Comparison of ENCODE assay signal across 8 cellular contexts in genomic region chr19:45137179-45137761, GRCh38. TPM values are rescaled to one million over a fixed set of nuclear protein-coding genes. Genes with fewer than 3 reads are reported as not detected.
DNase-seq lines count a peak whose midpoint lies in the region; ATAC-seq and TF ChIP-seq lines count a peak whose summit lies in the region.

No MANE protein-coding gene starts in this region.

- peaks cover 5% of the 10 kb centered on the region for H3K4me1 Mint-ChIP-seq in activated CD8-positive, alpha-beta memory T cell treated with anti-CD3 and anti-CD28 coated beads, Interleukin-2, amount 10 ng/mL, durations not matched to agents 7 days and 5 days

- H4K20me1 ChIP-seq in BLaER1 treated with 17β-estradiol and CSF1 and Interleukin-3, amounts not matched to agents 10 nM and 100 nM, result peaks cover 30 to 98% (median 79%) of the 10 kb centered on the region in 11 experiments; a peak in 21 of 22 replicates
- H4K20me1 ChIP-seq in GM23248 (ENCODE audit: insufficient read depth), result no peaks in the 10 kb centered on the region

- H3K79me2 ChIP-seq in GM23248 (ENCODE audit: insufficient read depth), result peaks cover 40% of the 10 kb centered on the region

- WGBS in GM23248 (ENCODE audit: low coverage in 1 of 2, low lambda C conversion rate in 2 of 2, missing lambda C conversion rate in 2 of 2), 2 experiments, result 94 to 96% methylated on average over 17 of the region's 17 CpGs

- H3K27me3 ChIP-seq in BLaER1 treated with 17β-estradiol and CSF1 and Interleukin-3, amounts not matched to agents 10 nM and 100 nM, result no peaks in the 10 kb centered on the region
- H3K27me3 ChIP-seq in GM23248 (replicated peaks; ENCODE audit: insufficient read depth), result no peaks in the 10 kb centered on the region

- H3K9me3 ChIP-seq in BLaER1 treated with 17β-estradiol and CSF1 and Interleukin-3, amounts not matched to agents 10 nM and 100 nM (replicated peaks in 1 of 11), result no peaks in the 10 kb centered on the region
- no peaks in the 10 kb centered on the region for H3K9me3 ChIP-seq in GM23248 (ENCODE audit: low read depth)

- H3K4me3 Mint-ChIP-seq in activated CD8-positive, alpha-beta memory T cell treated with anti-CD3 and anti-CD28 coated beads, Interleukin-2, amount 10 ng/mL, durations not matched to agents 7 days and 5 days, result no peak overlapping the region

- H3K27ac Mint-ChIP-seq in activated CD8-positive, alpha-beta memory T cell treated with anti-CD3 and anti-CD28 coated beads, Interleukin-2, amount 10 ng/mL, durations not matched to agents 7 days and 5 days, result no peak overlapping the region

- DNase-seq in GM20000 (ENCODE audit: low spot score), result peak; percentile 89
- DNase-seq in foreskin melanocyte, result peak; percentile 95
- no peak for DNase-seq in activated CD8-positive, alpha-beta memory T cell treated with anti-CD3 and anti-CD28 coated beads, Interleukin-2, amount 10 ng/mL, durations not matched to agents 7 days and 5 days
- no peak for DNase-seq in NCI-H524 treated with DMSO at 0.1 percent for 48 hours (lab: John Stamatoyannopoulos, UW)
- DNase-seq in stimulated activated CD4-positive, alpha-beta T cell treated with anti-CD3 and anti-CD28 coated beads, Interleukin-12 subunit alpha, Interleukin-12 subunit beta, amount 100 ng/mL, for 4 hours, result no peak
- no peak for DNase-seq in GM23248

- H3K36me3 Mint-ChIP-seq in activated CD8-positive, alpha-beta memory T cell treated with anti-CD3 and anti-CD28 coated beads, Interleukin-2, amount 10 ng/mL, durations not matched to agents 7 days and 5 days, result no peaks in the 10 kb centered on the region

- peak; percentile 60 for ATAC-seq in HG03565 (IDR thresholded peaks at IDR 0.05; ENCODE audit: unreplicated experiment)
- no peak for ATAC-seq in activated CD8-positive, alpha-beta memory T cell treated with anti-CD3 and anti-CD28 coated beads, Interleukin-2, amount 10 ng/mL, durations not matched to agents 7 days and 5 days

- no peaks in the 10 kb centered on the region for H3K9me3 Mint-ChIP-seq in activated CD8-positive, alpha-beta memory T cell treated with anti-CD3 and anti-CD28 coated beads, Interleukin-2, amount 10 ng/mL, durations not matched to agents 7 days and 5 days (ENCODE audit: low read depth)

- CTCF ChIA-PET in activated CD8-positive, alpha-beta memory T cell treated with anti-CD3 and anti-CD28 coated beads, Interleukin-2, amount 10 ng/mL, durations not matched to agents 7 days and 5 days (lab: Charles Lee), result interaction anchor here (0.7 to 1.2 kb wide), 2 partner anchors 11 to 34 kb away, joined by 3 to 6 read pairs; no protein-coding TSS in a partner anchor

- H3K27me3 Mint-ChIP-seq in activated CD8-positive, alpha-beta memory T cell treated with anti-CD3 and anti-CD28 coated beads, Interleukin-2, amount 10 ng/mL, durations not matched to agents 7 days and 5 days, result no peaks in the 10 kb centered on the region

- H3K4me1 ChIP-seq in BLaER1 treated with 17β-estradiol and CSF1 and Interleukin-3, amounts not matched to agents 10 nM and 100 nM, result peaks cover 55 to 69% (median 59%) of the 10 kb centered on the region in 10 experiments
- H3K4me1 ChIP-seq in GM23248 (ENCODE audit: insufficient read depth), result no peaks in the 10 kb centered on the region

- H3K36me3 ChIP-seq in BLaER1 treated with 17β-estradiol and CSF1 and Interleukin-3, amounts not matched to agents 10 nM and 100 nM, result peaks cover 18 to 29% (median 25%) of the 10 kb centered on the region in 11 experiments
- no peaks in the 10 kb centered on the region for H3K36me3 ChIP-seq in GM23248 (ENCODE audit: low read depth)

- peak overlapping the region; percentile 44 to 82 (median 74) for H3K27ac ChIP-seq in BLaER1 treated with 17β-estradiol and CSF1 and Interleukin-3, amounts not matched to agents 10 nM and 100 nM
- H3K27ac ChIP-seq in GM23248, result no peak overlapping the region

- peak overlapping the region in 9 of 10 experiments; percentile 5 to 55 (median 32); a peak in 14 of 20 replicates for H3K4me3 ChIP-seq in BLaER1 treated with 17β-estradiol and CSF1 and Interleukin-3, amounts not matched to agents 10 nM and 100 nM
- no peak overlapping the region for H3K4me3 ChIP-seq in GM23248

- no peak overlapping the region for H2AFZ ChIP-seq in GM23248

- peak overlapping the region; percentile 57 to 74 (median 70); a peak in 21 of 22 replicates for H3K9ac ChIP-seq in BLaER1 treated with 17β-estradiol and CSF1 and Interleukin-3, amounts not matched to agents 10 nM and 100 nM
- no peak overlapping the region for H3K9ac ChIP-seq in GM23248

- H3K9me2 ChIP-seq in GM23248 (ENCODE audit: insufficient read depth), result no peaks in the 10 kb centered on the region

- H3K4me2 ChIP-seq in BLaER1 treated with 17β-estradiol and CSF1 and Interleukin-3, amounts not matched to agents 10 nM and 100 nM, result peak overlapping the region; percentile 85 to 98 (median 95)
- H3K4me2 ChIP-seq in GM23248 (ENCODE audit: unreplicated experiment), result no peak overlapping the region

- in situ Hi-C loops in GM23248 (cut with MboI), result no loop called here

- no peak for TF ChIP-seq CTCF in GM20000 (IDR thresholded peaks at IDR 0.05; ENCODE audit: extremely low read depth, missing control alignments)

- no peaks in the 10 kb centered on the region for H3F3A ChIP-seq in GM23248 (ENCODE audit: insufficient read depth)

RNA-seq across cellular contexts. Expression of gene NKPD1, which starts 23.5 kb away (rescaled TPM):
- under 1 TPM; 0.14 to 0.18 TPM for total RNA-seq in activated CD8-positive, alpha-beta memory T cell treated with anti-CD3 and anti-CD28 coated beads, Interleukin-2, amount 10 ng/mL, durations not matched to agents 7 days and 5 days
- 0.11 and 0.25 TPM in 2 replicates for total RNA-seq in GM23248 (2014; rRNA removed; shearing (Covaris generic))
- polyA plus RNA-seq in GM23248 (2016; fragmentation: Nextera tagmentation; extraction: Ambion mirVana), result not detected in 2 replicates

RNA-seq across cellular contexts. Expression of gene TRAPPC6A, which starts 40.8 kb away (rescaled TPM):
- total RNA-seq in activated CD8-positive, alpha-beta memory T cell treated with anti-CD3 and anti-CD28 coated beads, Interleukin-2, amount 10 ng/mL, durations not matched to agents 7 days and 5 days, result 10 to 100 TPM; 50.3 to 50.6 TPM
- total RNA-seq in GM23248 (2014; rRNA removed; shearing (Covaris generic)), result 0.89 and 11.2 TPM in 2 replicates
- 16.9 and 18.8 TPM in 2 replicates for polyA plus RNA-seq in GM23248 (2016; fragmentation: Nextera tagmentation; extraction: Ambion mirVana)

RNA-seq across cellular contexts. Expression of gene BLOC1S3, which starts 41.3 kb away (rescaled TPM):
- 10 to 100 TPM; 15.7 to 17.6 TPM for total RNA-seq in activated CD8-positive, alpha-beta memory T cell treated with anti-CD3 and anti-CD28 coated beads, Interleukin-2, amount 10 ng/mL, durations not matched to agents 7 days and 5 days
- 4.3 and 9.0 TPM in 2 replicates for total RNA-seq in GM23248 (2014; rRNA removed; shearing (Covaris generic))
- polyA plus RNA-seq in GM23248 (2016; fragmentation: Nextera tagmentation; extraction: Ambion mirVana), result 7.2 and 8.9 TPM in 2 replicates

RNA-seq across cellular contexts. Expression of gene PPP1R37, which starts 44.3 kb away (rescaled TPM):
- total RNA-seq in activated CD8-positive, alpha-beta memory T cell treated with anti-CD3 and anti-CD28 coated beads, Interleukin-2, amount 10 ng/mL, durations not matched to agents 7 days and 5 days, result 10 to 100 TPM; 18.7 to 30.0 TPM
- 39.2 and 43.8 TPM in 2 replicates for total RNA-seq in GM23248 (2014; rRNA removed; shearing (Covaris generic))
- polyA plus RNA-seq in GM23248 (2016; fragmentation: Nextera tagmentation; extraction: Ambion mirVana), result 1.6 and 1.9 TPM in 2 replicates

RNA-seq across cellular contexts. Expression of gene GEMIN7, which starts 58.2 kb away (rescaled TPM):
- 10 to 100 TPM; 26.2 to 34.4 TPM for total RNA-seq in activated CD8-positive, alpha-beta memory T cell treated with anti-CD3 and anti-CD28 coated beads, Interleukin-2, amount 10 ng/mL, durations not matched to agents 7 days and 5 days
- total RNA-seq in GM23248 (2014; rRNA removed; shearing (Covaris generic)), result 22.5 and 25.3 TPM in 2 replicates
- 48.4 and 49.7 TPM in 2 replicates for polyA plus RNA-seq in GM23248 (2016; fragmentation: Nextera tagmentation; extraction: Ambion mirVana)

Comparison
In these comparisons a context has a peak if more than half of its experiments do, and no peak if none do; other contexts are left out.
1. DNase-seq: peak in GM20000 (single experiment) and foreskin melanocyte (single experiment); none in activated CD8-positive, alpha-beta memory T cell treated with anti-CD3 and anti-CD28 coated beads, Interleukin-2, amount 10 ng/mL, durations not matched to agents 7 days and 5 days (single experiment), NCI-H524 treated with DMSO at 0.1 percent for 48 hours (single experiment), stimulated activated CD4-positive, alpha-beta T cell treated with anti-CD3 and anti-CD28 coated beads, Interleukin-12 subunit alpha, Interleukin-12 subunit beta, amount 100 ng/mL, for 4 hours (single experiment) and GM23248 (single experiment).